In the genomic region with DNA sequence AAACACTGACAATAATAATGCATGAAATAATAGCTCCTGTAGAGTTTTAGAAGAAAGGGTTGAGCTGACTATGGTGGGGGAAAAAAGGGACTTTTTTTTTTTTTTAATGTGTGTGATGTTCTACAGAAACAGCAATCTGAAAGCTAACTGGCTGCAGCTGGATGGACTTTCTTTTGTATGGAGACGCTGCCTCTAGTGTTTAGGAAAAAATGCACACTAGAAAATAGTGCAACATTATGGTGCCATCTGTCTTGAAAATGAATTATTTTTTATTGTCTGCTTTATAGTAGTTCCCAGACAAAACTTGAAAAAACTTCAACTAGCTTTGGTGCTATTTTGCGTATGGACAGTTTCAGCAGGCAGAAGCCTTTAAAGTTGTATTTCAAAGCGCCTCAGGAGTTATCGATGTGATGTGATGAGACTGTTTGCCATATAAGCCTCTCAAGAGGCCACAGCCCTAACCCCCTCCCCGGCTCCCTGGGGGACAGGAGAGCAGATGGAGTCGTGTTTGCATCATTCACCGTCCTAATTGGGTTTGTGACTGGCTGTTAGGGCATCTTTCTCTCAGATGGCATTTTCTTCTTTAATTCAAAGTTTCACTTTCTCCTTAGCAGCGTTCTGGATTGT, we compare ENCODE assay signal across 9 cellular contexts.
A peak's percentile ranks its signal among the peaks of the same experiment; 100 is the strongest.
DNase-seq lines count a peak whose midpoint lies in the region; ATAC-seq and TF ChIP-seq lines count a peak whose summit lies in the region.
"Had no signal": no experiment of that assay in that cellular context is flagged by ENCODE, and none has a peak within 500 bp of the region (broad histone marks: within the 10 kb centered on the region; RNA-seq: fewer than 3 reads in every experiment).

No MANE protein-coding gene starts in this region.

- peak; percentile 56 for ATAC-seq in left lung
- no peak for ATAC-seq in HG03378 (IDR thresholded peaks at IDR 0.05; ENCODE audit: unreplicated experiment)

- H3K4me3 Mint-ChIP-seq in brain: peak overlapping the region in 4 of 5 experiments; percentile 57 to 73 (median 70)

- H3K9me3 ChIP-seq in left lung (no peaks in the 10 kb centered on the region), MG63 (no peaks in the 10 kb centered on the region)

- peak overlapping the region; percentile 3 to 89 (median 76) for H3K27ac Mint-ChIP-seq in brain

- TF ChIP-seq CTCF in brain (conservative IDR thresholded peaks at IDR 0.05) (peak; percentile 73 to 93), left lung (IDR thresholded peaks at IDR 0.05) (peak in 1 of 2 donors; percentile 33)

- no peaks in the 10 kb centered on the region for H3K27me3 Mint-ChIP-seq in brain

- peaks cover 55% of the 10 kb centered on the region for H3K4me1 Mint-ChIP-seq in brain

- no peaks in the 10 kb centered on the region for H3K9me3 Mint-ChIP-seq in brain

- intact Hi-C loops in left lung (cut with DNase I): no loop called here

- H3K36me3 ChIP-seq in left lung (no peaks in the 10 kb centered on the region), MG63 (no peaks in the 10 kb centered on the region)

- no peak overlapping the region for H3K4me3 ChIP-seq in left lung
- no peak overlapping the region for H3K4me3 ChIP-seq in MG63

- H3K36me3 Mint-ChIP-seq in brain: no peaks in the 10 kb centered on the region

- no peaks in the 10 kb centered on the region for H3K4me1 ChIP-seq in left lung

- DNase-seq in D341Med (ENCODE audit: low spot score): peak; percentile 82
- DNase-seq in NCI-H1694 (lab: John Stamatoyannopoulos, UW): peak; percentile 96
- DNase-seq in left lung: no peak
- no peak for DNase-seq in MG63
- no peak for DNase-seq in stimulated activated CD4-positive, alpha-beta T cell treated with anti-CD3 and anti-CD28 coated beads, Interleukin-4, amount 100 ng/mL, for 4 hours
- no peak for DNase-seq in iPS-NIHi7 (ENCODE audit: extremely low spot score)

- H3K27ac ChIP-seq in left lung: no peak overlapping the region
- H3K27ac ChIP-seq: epithelial cell of prostate had no signal

- no peaks in the 10 kb centered on the region for H3K27me3 ChIP-seq in left lung
- H3K27me3 ChIP-seq in MG63: no peaks in the 10 kb centered on the region

Comparison
In these comparisons a context has a peak if more than half of its experiments do, and no peak if none do; other contexts are left out.
1. DNase-seq: peak in D341Med (single experiment) and NCI-H1694 (single experiment); none in left lung (0 of 2), MG63 (single experiment), stimulated activated CD4-positive, alpha-beta T cell treated with anti-CD3 and anti-CD28 coated beads, Interleukin-4, amount 100 ng/mL, for 4 hours (0 of 2) and iPS-NIHi7 (single experiment).